1 cellular context compared by ENCODE assay signal in genomic region chr4:83386931-83387897, GRCh38.
TF ChIP-seq lines count a peak whose summit lies in the region.

No MANE protein-coding gene starts in this region.

TF ChIP-seq in H1, 55 proteins besides CTCF, POLR2A, EP300 and RAD21:
- TF ChIP-seq RBBP5 (IDR thresholded peaks at IDR 0.05; ENCODE audit: borderline replicate concordance, low read depth, low read length) (no peak), POLR2AphosphoS5 (IDR thresholded peaks at IDR 0.05; ENCODE audit: low read depth, low read length) (no peak), SUZ12 (IDR thresholded peaks at IDR 0.05; ENCODE audit: low read length) (no peak), BRCA1 (IDR thresholded peaks at IDR 0.05; ENCODE audit: low read depth, low read length) (no peak), ZNF274 (IDR thresholded peaks at IDR 0.05; ENCODE audit: borderline replicate concordance, extremely low read depth, low read length) (no peak)
- TF ChIP-seq, protein P1, sequence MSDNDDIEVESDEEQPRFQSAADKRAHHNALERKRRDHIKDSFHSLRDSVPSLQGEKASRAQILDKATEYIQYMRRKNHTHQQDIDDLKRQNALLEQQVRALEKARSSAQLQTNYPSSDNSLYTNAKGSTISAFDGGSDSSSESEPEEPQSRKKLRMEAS (IDR thresholded peaks at IDR 0.05): no peak
- TF ChIP-seq, protein P2, sequence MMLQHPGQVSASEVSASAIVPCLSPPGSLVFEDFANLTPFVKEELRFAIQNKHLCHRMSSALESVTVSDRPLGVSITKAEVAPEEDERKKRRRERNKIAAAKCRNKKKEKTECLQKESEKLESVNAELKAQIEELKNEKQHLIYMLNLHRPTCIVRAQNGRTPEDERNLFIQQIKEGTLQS (IDR thresholded peaks at IDR 0.05; ENCODE audit: insufficient read depth, low read depth, low read length): no peak
